29 cellular contexts compared by ENCODE assay signal in the genomic region with DNA sequence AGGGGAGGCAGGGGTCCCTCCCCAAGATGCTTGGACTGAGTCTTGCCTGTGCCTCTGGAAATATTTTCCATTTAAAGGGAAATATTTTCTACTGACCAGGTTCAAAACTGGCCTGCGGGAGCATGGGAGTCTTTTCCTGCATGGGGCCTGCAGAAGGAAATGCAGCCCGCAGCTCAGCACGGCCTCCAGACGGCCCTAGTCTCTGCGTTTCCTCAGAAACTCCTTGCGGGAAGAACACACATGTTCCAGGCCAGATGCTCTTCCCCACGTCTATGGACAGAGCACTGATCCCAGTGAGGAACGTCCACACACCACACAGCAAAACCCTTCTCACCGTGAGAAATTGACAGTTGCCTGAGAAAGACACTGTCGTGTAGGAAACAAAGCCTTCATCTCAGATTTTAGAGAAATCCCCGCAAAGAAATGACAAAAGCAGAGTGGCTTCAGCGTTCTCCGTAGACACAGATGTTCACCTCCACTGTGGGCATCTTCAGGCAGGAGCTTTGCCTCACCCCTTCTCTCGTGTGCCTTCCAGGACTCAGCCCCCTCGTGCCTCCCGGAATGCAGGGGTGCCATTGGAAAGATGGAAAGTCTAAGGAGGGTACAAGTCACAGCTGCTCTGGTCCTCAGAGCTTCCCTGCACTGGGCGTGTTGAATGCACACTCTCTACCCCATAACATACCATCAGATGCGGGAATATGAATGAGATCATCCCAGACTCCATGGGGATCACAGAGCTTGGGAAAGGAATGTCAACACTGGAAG.
DNase-seq lines count a peak whose midpoint lies in the region; ATAC-seq and TF ChIP-seq lines count a peak whose summit lies in the region.
"Had no signal": no experiment of that assay in that cellular context is flagged by ENCODE, and none has a peak within 500 bp of the region (broad histone marks: within the 10 kb centered on the region; RNA-seq: fewer than 3 reads in every experiment).

No MANE protein-coding gene starts in this region.

- no peak for TF ChIP-seq CTCF in Panc1 (IDR thresholded peaks at IDR 0.05)
- TF ChIP-seq CTCF in endothelial cell (IDR thresholded peaks at IDR 0.05; ENCODE audit: unreplicated experiment), result no peak
- no peak for TF ChIP-seq CTCF in CD4-positive, alpha-beta T cell (IDR thresholded peaks at IDR 0.05)

- no peaks in the 10 kb centered on the region for H3K9me3 ChIP-seq in BLaER1
- H3K9me3 ChIP-seq in Panc1 (ENCODE audit: control insufficient read depth, insufficient read depth, low read depth, low read length), result no peaks in the 10 kb centered on the region
- H3K9me3 ChIP-seq in CD4-positive, alpha-beta T cell (ENCODE audit: control insufficient read depth, low read length), result no peaks in the 10 kb centered on the region
- H3K9me3 ChIP-seq: HAP-1, Peyer's patch, SJCRH30 had no signal

- POLR2A ChIA-PET in Panc1 (lab: Charles Lee), result no interaction called here
- POLR2A ChIA-PET in CD4-positive, alpha-beta T cell (lab: Charles Lee), result no interaction called here

- intact Hi-C loops in Panc1 (cut with micrococcal nuclease; ENCODE audit: unreplicated experiment), result no loop called here
- intact Hi-C loops in posterior vena cava (cut with DNase I), result no loop called here
- intact Hi-C loops in CD4-positive, alpha-beta T cell (cut with DNase I, micrococcal nuclease), result no loop called here

- no peaks in the 10 kb centered on the region for H3K27me3 ChIP-seq in BLaER1
- peaks cover 2% of the 10 kb centered on the region; the same call in 1 of the 2 replicates for H3K27me3 ChIP-seq in Panc1 (ENCODE audit: control insufficient read depth, insufficient read depth, low read length)
- H3K27me3 ChIP-seq in CD4-positive, alpha-beta T cell (ENCODE audit: control insufficient read depth, insufficient read depth, low read length), result no peaks in the 10 kb centered on the region
- H3K27me3 ChIP-seq: Peyer's patch, SJCRH30 had no signal

- H3K36me3 Mint-ChIP-seq in endothelial cell (ENCODE audit: low read depth, unreplicated experiment), result peaks cover 21% of the 10 kb centered on the region
- H3K36me3 Mint-ChIP-seq in CD4-positive, alpha-beta T cell (ENCODE audit: low read depth), result no peaks in the 10 kb centered on the region
- H3K36me3 Mint-ChIP-seq: CD4-positive, alpha-beta memory T cell had no signal

- peak overlapping the region; percentile 68; the same call in 1 of the 2 replicates for H3K27ac ChIP-seq in BLaER1
- H3K27ac ChIP-seq in Panc1 (ENCODE audit: low read length), result no peak overlapping the region
- H3K27ac ChIP-seq in CD4-positive, alpha-beta T cell (ENCODE audit: low read depth, low read length), result no peak overlapping the region
- H3K27ac ChIP-seq: HL-60, KMS-11, Peyer's patch, SJCRH30 had no signal

- no peak overlapping the region for H3K4me3 Mint-ChIP-seq in endothelial cell (ENCODE audit: unreplicated experiment)
- no peak overlapping the region for H3K4me3 Mint-ChIP-seq in CD4-positive, alpha-beta T cell
- H3K4me3 Mint-ChIP-seq: CD4-positive, alpha-beta memory T cell; GM23338; IgD-negative memory B cell had no signal

- in situ Hi-C loops in Panc1 (cut with HindIII; ENCODE audit: low pct_unique_long_range_greater_than_20kb, low sequenced_read_pairs), result no loop called here

- peak overlapping the region; percentile 82; the same call in 1 of the 2 replicates for H3K4me2 ChIP-seq in BLaER1
- H3K4me2 ChIP-seq: GM23338, KMS-11 had no signal

- H3K9ac ChIP-seq in BLaER1, result no peak overlapping the region
- H3K9ac ChIP-seq: KMS-11 had no signal

- CTCF ChIA-PET in Panc1 (lab: Charles Lee), result no interaction called here
- CTCF ChIA-PET in CD4-positive, alpha-beta T cell (lab: Charles Lee), result no interaction called here

- no peaks in the 10 kb centered on the region for H3K4me1 Mint-ChIP-seq in endothelial cell (ENCODE audit: unreplicated experiment)
- no peaks in the 10 kb centered on the region for H3K4me1 Mint-ChIP-seq in CD4-positive, alpha-beta T cell (ENCODE audit: low read depth)
- H3K4me1 Mint-ChIP-seq: CD4-positive, alpha-beta memory T cell; GM23338; IgD-negative memory B cell had no signal

- H3K9me3 Mint-ChIP-seq in endothelial cell (ENCODE audit: unreplicated experiment), result peaks cover 34% of the 10 kb centered on the region
- no peaks in the 10 kb centered on the region for H3K9me3 Mint-ChIP-seq in CD4-positive, alpha-beta T cell

- H3K4me1 ChIP-seq in BLaER1 (peaks cover 51% of the 10 kb centered on the region), Panc1 (ENCODE audit: control insufficient read depth, insufficient read depth, low read length) (no peaks in the 10 kb centered on the region)
- H3K4me1 ChIP-seq: HAP-1, Peyer's patch, SJCRH30 had no signal

- peak; percentile 37 for ATAC-seq in Panc1
- no peak for ATAC-seq in HG02588 (IDR thresholded peaks at IDR 0.05; ENCODE audit: unreplicated experiment)
- no peak for ATAC-seq in CD4-positive, alpha-beta T cell (ENCODE audit: poor library complexity)
- no peak for ATAC-seq in HG03460 (IDR thresholded peaks at IDR 0.05; ENCODE audit: unreplicated experiment)
- ATAC-seq: GM12878, GM23338, SK-N-SH treated with all-trans-retinoic acid at 6 μM for 48 hours had no signal

- no peak overlapping the region for H3K4me3 ChIP-seq in BLaER1
- no peak overlapping the region for H3K4me3 ChIP-seq in Panc1 (ENCODE audit: low read depth in 2 of 2, low read length in 2 of 2)
- H3K4me3 ChIP-seq: GM12878, GM23338, HAP-1, Peyer's patch, SJCRH30 had no signal

- H3K36me3 ChIP-seq in BLaER1 (no peaks in the 10 kb centered on the region), Panc1 (ENCODE audit: control insufficient read depth, insufficient read depth, low read length) (no peaks in the 10 kb centered on the region)
- H3K36me3 ChIP-seq: HAP-1, Peyer's patch, SJCRH30 had no signal

- no peak overlapping the region for H3K27ac Mint-ChIP-seq in endothelial cell (ENCODE audit: unreplicated experiment)
- no peak overlapping the region for H3K27ac Mint-ChIP-seq in CD4-positive, alpha-beta T cell
- H3K27ac Mint-ChIP-seq: CD4-positive, alpha-beta memory T cell; GM23338; IgD-negative memory B cell had no signal

- no peaks in the 10 kb centered on the region for H4K20me1 ChIP-seq in BLaER1

- no peak for DNase-seq in Panc1 (ENCODE audit: low read depth, low spot score)
- DNase-seq in islet precursor cell, result peak; percentile 28
- peak; percentile 58 for DNase-seq in posterior vena cava (ENCODE audit: low spot score)
- DNase-seq in endothelial cell (ENCODE audit: low spot score), result no peak
- DNase-seq in CD4-positive, alpha-beta T cell, result no peak
- DNase-seq: 8988T; ACHN; CD4-positive, alpha-beta memory T cell; COR-L47; DMS53; MM.1S; NCI-H1417; NCI-H1694; NCI-H2029 treated with DMSO at 0.1 percent for 48 hours; NCI-H446 treated with DMSO at 0.1 percent for 48 hours; NCI-H526; NCI-H82; Peyer's patch; SJCRH30 had no signal

- no TSS peak for BruUV-seq in Panc1 (replicated peaks; lab: Mats Ljungman, UMichigan)

- peaks cover 7% of the 10 kb centered on the region for H3K27me3 Mint-ChIP-seq in endothelial cell (ENCODE audit: unreplicated experiment)
- H3K27me3 Mint-ChIP-seq in CD4-positive, alpha-beta T cell, result peaks cover under 1% of the 10 kb centered on the region
- H3K27me3 Mint-ChIP-seq: CD4-positive, alpha-beta memory T cell had no signal

Comparison
In these comparisons a context has a peak if more than half of its experiments do, and no peak if none do; other contexts are left out.
1. DNase-seq: peak in islet precursor cell (single experiment) and posterior vena cava (single experiment); none in Panc1 (single experiment), endothelial cell (single experiment) and CD4-positive, alpha-beta T cell (0 of 10).